Comparison of ENCODE assay signal across 8 cellular contexts in genomic region chr22:43953988-43954771, GRCh38. TPM values are rescaled to one million over a fixed set of nuclear protein-coding genes. Genes with fewer than 3 reads are reported as not detected.
A peak's percentile ranks its signal among the peaks of the same experiment; 100 is the strongest.
DNase-seq lines count a peak whose midpoint lies in the region; ATAC-seq, FAIRE-seq and TF ChIP-seq lines count a peak whose summit lies in the region.

No MANE protein-coding gene starts in this region.

- H3K27me3 ChIP-seq in CD4-positive, alpha-beta memory T cell (ENCODE audit: insufficient read depth, low read length) = no peaks in the 10 kb centered on the region
- H3K27me3 ChIP-seq in MG63 = no peaks in the 10 kb centered on the region
- H3K27me3 ChIP-seq in bronchial epithelial cell (ENCODE audit: control insufficient read depth, insufficient read depth, low read length) = no peaks in the 10 kb centered on the region

- peak overlapping the region; percentile 63 for H3K27ac ChIP-seq in CD4-positive, alpha-beta memory T cell (ENCODE audit: low read depth, low read length)

- peak overlapping the region; percentile 90 to 99 (median 98) for H3K4me3 Mint-ChIP-seq in CD4-positive, alpha-beta memory T cell
- H3K4me3 Mint-ChIP-seq in natural killer cell treated with Interleukin-12 subunit alpha and Interleukin-12 subunit beta and Interleukin-15 and Interleukin-18, amount 100 ng/mL, for 72 hours = peak overlapping the region; percentile 95

- H3K4me1 Mint-ChIP-seq in CD4-positive, alpha-beta memory T cell = peaks cover 26 to 43% (median 35%) of the 10 kb centered on the region in 4 donors
- peaks cover 27 to 31% of the 10 kb centered on the region in 2 donors for H3K4me1 Mint-ChIP-seq in natural killer cell treated with Interleukin-12 subunit alpha and Interleukin-12 subunit beta and Interleukin-15 and Interleukin-18, amount 100 ng/mL, for 72 hours (ENCODE audit: low read depth in 2 of 2)

- H3K27ac Mint-ChIP-seq in CD4-positive, alpha-beta memory T cell = peak overlapping the region; percentile 87 to 95 (median 94)
- H3K27ac Mint-ChIP-seq in natural killer cell treated with Interleukin-12 subunit alpha and Interleukin-12 subunit beta and Interleukin-15 and Interleukin-18, amount 100 ng/mL, for 72 hours = peak overlapping the region; percentile 77 to 79

- no peaks in the 10 kb centered on the region for H3K36me3 ChIP-seq in CD4-positive, alpha-beta memory T cell (ENCODE audit: insufficient read depth, low read length)
- H3K36me3 ChIP-seq in MG63 = no peaks in the 10 kb centered on the region
- H3K36me3 ChIP-seq in bronchial epithelial cell (ENCODE audit: control insufficient read depth, insufficient read depth, low read length) = no peaks in the 10 kb centered on the region

- FAIRE-seq in bronchial epithelial cell (lab: Jason Lieb, UNC) = no peak
- FAIRE-seq in D721Med (lab: Jason Lieb, UNC) = no peak

- DNase-seq in CD4-positive, alpha-beta memory T cell = peak in 1 of 5 donors; percentile 7
- DNase-seq in MG63 (no peak), bronchial epithelial cell (ENCODE audit: low read depth) (no peak), D721Med (ENCODE audit: insufficient read length, low spot score) (no peak)
- no peak for DNase-seq in natural killer cell treated with Interleukin-12 subunit alpha and Interleukin-12 subunit beta and Interleukin-15 and Interleukin-18, amount 100 ng/mL, for 72 hours (ENCODE audit: low spot score)

- H3K36me3 Mint-ChIP-seq in CD4-positive, alpha-beta memory T cell = peaks cover 4 to 12% of the 10 kb centered on the region in 2 donors
- H3K36me3 Mint-ChIP-seq in natural killer cell treated with Interleukin-12 subunit alpha and Interleukin-12 subunit beta and Interleukin-15 and Interleukin-18, amount 100 ng/mL, for 72 hours = peaks cover 10% of the 10 kb centered on the region

- no peak for ATAC-seq in natural killer cell treated with Interleukin-12 subunit alpha and Interleukin-12 subunit beta and Interleukin-15 and Interleukin-18, amount 100 ng/mL, for 72 hours
- ATAC-seq in HG03025 (IDR thresholded peaks at IDR 0.05; ENCODE audit: low FRiP score, unreplicated experiment) (no peak), GM18861 (IDR thresholded peaks at IDR 0.05; ENCODE audit: unreplicated experiment) (no peak), HG03521 (IDR thresholded peaks at IDR 0.05; ENCODE audit: unreplicated experiment) (no peak)

- H3K9me3 Mint-ChIP-seq in CD4-positive, alpha-beta memory T cell = no peaks in the 10 kb centered on the region
- no peaks in the 10 kb centered on the region for H3K9me3 Mint-ChIP-seq in natural killer cell treated with Interleukin-12 subunit alpha and Interleukin-12 subunit beta and Interleukin-15 and Interleukin-18, amount 100 ng/mL, for 72 hours

- POLR2A ChIA-PET in CD4-positive, alpha-beta memory T cell (lab: Charles Lee; ENCODE audit: partially characterized antibody) = interaction anchor here (0.6 to 2.0 kb wide), 8 partner anchors 8 to 714 kb away, joined by 3 to 11 read pairs (median 6); partner anchors contain the start of genes EFCAB6 and PNPLA3

- H3K4me1 ChIP-seq in CD4-positive, alpha-beta memory T cell (ENCODE audit: insufficient read depth, low read length) = peaks cover 25% of the 10 kb centered on the region

- H3K27me3 Mint-ChIP-seq in CD4-positive, alpha-beta memory T cell = peaks cover 0 to 3% of the 10 kb centered on the region in 2 donors
- H3K27me3 Mint-ChIP-seq in natural killer cell treated with Interleukin-12 subunit alpha and Interleukin-12 subunit beta and Interleukin-15 and Interleukin-18, amount 100 ng/mL, for 72 hours = peaks cover 0 to 7% of the 10 kb centered on the region in 2 donors

- peak overlapping the region; percentile 76 to 81 for H3K4me3 ChIP-seq in CD4-positive, alpha-beta memory T cell (ENCODE audit: low read length in 2 of 2)
- H3K4me3 ChIP-seq in MG63 = peak overlapping the region; percentile 96
- peak overlapping the region; percentile 82 for H3K4me3 ChIP-seq in bronchial epithelial cell (ENCODE audit: low read depth, low read length)

- no peaks in the 10 kb centered on the region for H3K9me3 ChIP-seq in CD4-positive, alpha-beta memory T cell (ENCODE audit: control insufficient read depth in 1 of 2, low read length in 2 of 2)
- no peaks in the 10 kb centered on the region for H3K9me3 ChIP-seq in MG63

- intact Hi-C loops in CD4-positive, alpha-beta memory T cell (cut with micrococcal nuclease) = no loop called here

- CTCF ChIA-PET in CD4-positive, alpha-beta memory T cell (lab: Charles Lee; ENCODE audit: partially characterized antibody) = interaction anchor here (1.0 to 2.0 kb wide), 3 partner anchors 9 to 40 kb away, joined by 3 to 12 read pairs (median 6); no protein-coding TSS in a partner anchor

- TF ChIP-seq CTCF in bronchial epithelial cell (IDR thresholded peaks at IDR 0.05; ENCODE audit: insufficient read depth, low read length, severe bottlenecking) (no peak), D721Med (IDR thresholded peaks at IDR 0.05; ENCODE audit: insufficient read depth, missing control alignments) (no peak)

RNA-seq across cellular contexts. Expression of gene SAMM50, which starts 1.1 kb away (rescaled TPM):
- 10 to 100 TPM; 33.3 to 34.7 TPM for total RNA-seq in CD4-positive, alpha-beta memory T cell
- polyA plus RNA-seq in CD4-positive, alpha-beta memory T cell = 10 to 100 TPM; 70.6 to 72.1 TPM
- 65.1 and 90.4 TPM in 2 replicates for total RNA-seq in MG63 (2014; rRNA removed; shearing (Covaris generic); ENCODE audit: low replicate concordance)
- 28.7 and 32.6 TPM in 2 replicates for total RNA-seq in bronchial epithelial cell
- 10 to 100 TPM; 45.5 to 46.5 TPM for total RNA-seq in natural killer cell treated with Interleukin-12 subunit alpha and Interleukin-12 subunit beta and Interleukin-15 and Interleukin-18, amount 100 ng/mL, for 72 hours

RNA-seq across cellular contexts. Expression of gene PNPLA3, which starts 30.6 kb away (rescaled TPM):
- not detected for total RNA-seq in CD4-positive, alpha-beta memory T cell
- not detected for polyA plus RNA-seq in CD4-positive, alpha-beta memory T cell
- total RNA-seq in MG63 (2014; rRNA removed; shearing (Covaris generic); ENCODE audit: low replicate concordance) = 4.1 and 6.7 TPM in 2 replicates
- 1.3 and 1.7 TPM in 2 replicates for total RNA-seq in bronchial epithelial cell
- under 1 TPM; 0.14 to 0.47 TPM for total RNA-seq in natural killer cell treated with Interleukin-12 subunit alpha and Interleukin-12 subunit beta and Interleukin-15 and Interleukin-18, amount 100 ng/mL, for 72 hours
